10 cellular contexts compared by ENCODE assay signal in the genomic region with DNA sequence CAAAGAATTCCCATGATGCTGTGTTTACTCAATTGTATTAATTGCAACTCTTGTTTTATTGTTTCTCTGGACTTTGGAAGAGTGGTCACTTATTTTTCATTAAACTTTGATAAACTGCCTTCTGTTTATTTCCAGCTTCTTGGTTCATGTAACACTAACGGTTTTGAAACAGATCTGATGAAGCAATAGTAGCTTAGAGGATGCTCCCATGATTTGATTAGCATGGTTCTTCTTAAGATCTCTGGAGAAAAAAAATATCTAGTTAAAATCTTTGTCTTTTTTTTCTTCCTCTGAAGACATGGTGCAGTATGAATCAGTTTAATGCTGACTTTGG.
DNase-seq lines count a peak whose midpoint lies in the region; ATAC-seq and TF ChIP-seq lines count a peak whose summit lies in the region.
"Had no signal": no experiment of that assay in that cellular context is flagged by ENCODE, and none has a peak within 500 bp of the region (broad histone marks: within the 10 kb centered on the region; RNA-seq: fewer than 3 reads in every experiment).

No MANE protein-coding gene starts in this region.

- H2AFZ ChIP-seq in GM23338, result no peak overlapping the region
- no peak overlapping the region for H2AFZ ChIP-seq in PC-9

- intact Hi-C loops in PC-9 (cut with micrococcal nuclease; ENCODE audit: unreplicated experiment) (loop anchor here (2.0 kb wide), 1 partner anchor 39 kb away; no protein-coding TSS in a partner anchor), sciatic nerve (cut with DNase I) (loop anchor here (10.0 kb wide), 1 partner anchor 885 kb away; no protein-coding TSS in a partner anchor)

- no peaks in the 10 kb centered on the region for H3K9me3 ChIP-seq in PC-9 (ENCODE audit: insufficient read depth, low read depth)

- ATAC-seq in GM23338 (no peak), sciatic nerve (peak; percentile 74), GM19455 (IDR thresholded peaks at IDR 0.05; ENCODE audit: unreplicated experiment) (no peak)

- peaks cover 59% of the 10 kb centered on the region for H3K4me1 Mint-ChIP-seq in GM23338

- POLR2A ChIA-PET in PC-9 (lab: Charles Lee; ENCODE audit: unreplicated experiment), result interaction anchor here (0.6 to 0.7 kb wide), 2 partner anchors 10 to 150 kb away, joined by 5 to 7 read pairs; no protein-coding TSS in a partner anchor

- H3K4me1 ChIP-seq in GM23338 (ENCODE audit: insufficient read depth), result peaks cover 66% of the 10 kb centered on the region
- H3K4me1 ChIP-seq in PC-9 (replicated peaks; ENCODE audit: insufficient read depth), result peaks cover 97% of the 10 kb centered on the region

- H3K36me3 Mint-ChIP-seq in GM23338 (ENCODE audit: low read depth), result peaks cover 26% of the 10 kb centered on the region

- no peaks in the 10 kb centered on the region for H3K27me3 ChIP-seq in GM23338 (ENCODE audit: insufficient read depth)
- no peaks in the 10 kb centered on the region for H3K27me3 ChIP-seq in PC-9 (ENCODE audit: insufficient read depth, low read depth)

- peak overlapping the region; percentile 70 for H3K27ac Mint-ChIP-seq in GM23338

- H3K27me3 Mint-ChIP-seq in GM23338 (ENCODE audit: insufficient read depth, low read depth, poor library complexity), result peaks cover 7% of the 10 kb centered on the region

- no peaks in the 10 kb centered on the region for H3K9me2 ChIP-seq in GM23338 (ENCODE audit: insufficient read depth)
- H3K9me2 ChIP-seq in PC-9 (ENCODE audit: insufficient read depth), result no peaks in the 10 kb centered on the region

- no peak overlapping the region for H3K4me3 Mint-ChIP-seq in GM23338

- H3K4me3 ChIP-seq in GM23338, result no peak overlapping the region
- H3K4me3 ChIP-seq in PC-9, result no peak overlapping the region

- H3F3A ChIP-seq in GM23338 (replicated peaks; ENCODE audit: low read depth) (no peaks in the 10 kb centered on the region), PC-9 (ENCODE audit: insufficient read depth, low read depth) (peaks cover 96% of the 10 kb centered on the region)

- DNase-seq in GM23338 (ENCODE audit: low spot score) (no peak), PC-9 (no peak), epithelial cell of prostate (ENCODE audit: low read depth, low spot score) (no peak), sciatic nerve (ENCODE audit: low spot score) (no peak), DMS153 treated with DMSO at 0.1 percent for 48 hours (lab: John Stamatoyannopoulos, UW; ENCODE audit: unreplicated experiment) (no peak), D341Med (ENCODE audit: low spot score) (no peak), A172 (ENCODE audit: low spot score) (no peak)
- DNase-seq: cerebellar nuclear complex, NCI-H82 had no signal

- no TSS peak for BruUV-seq in PC-9 (replicated peaks; lab: Mats Ljungman, UMichigan)

- H3K4me2 ChIP-seq in GM23338 (no peak overlapping the region), PC-9 (peak overlapping the region; percentile 45)

- no peaks in the 10 kb centered on the region for H4K20me1 ChIP-seq in GM23338 (replicated peaks; ENCODE audit: insufficient read depth)
- H4K20me1 ChIP-seq in PC-9 (ENCODE audit: insufficient read depth), result peaks cover 20% of the 10 kb centered on the region; the same call in 1 of the 2 replicates

- H3K9me3 Mint-ChIP-seq in GM23338, result no peaks in the 10 kb centered on the region

- TF ChIP-seq CTCF in GM23338 (conservative IDR thresholded peaks at IDR 0.05; ENCODE audit: low read depth in 2 of 2) (no peak), PC-9 (conservative IDR thresholded peaks at IDR 0.05) (no peak)

- H3K27ac ChIP-seq in GM23338 (ENCODE audit: low read depth) (peak overlapping the region; percentile 26; the same call in 1 of the 2 replicates), PC-9 (peak overlapping the region; percentile 78), epithelial cell of prostate (peak overlapping the region; percentile 63)

- CTCF ChIA-PET in PC-9 (lab: Charles Lee), result no interaction called here

- no peaks in the 10 kb centered on the region for H3K36me3 ChIP-seq in GM23338 (ENCODE audit: insufficient read depth)
- peaks cover 70% of the 10 kb centered on the region for H3K36me3 ChIP-seq in PC-9 (ENCODE audit: low read depth)

- H3K79me2 ChIP-seq in GM23338 (replicated peaks; ENCODE audit: insufficient read depth), result peaks cover 84% of the 10 kb centered on the region
- H3K79me2 ChIP-seq in PC-9 (ENCODE audit: low read depth), result peaks cover 94% of the 10 kb centered on the region

TF ChIP-seq in GM23338, 12 proteins besides CTCF, POLR2A, EP300 and RAD21 (continues in another document):
- no peak for TF ChIP-seq EZH2phosphoT487 (IDR thresholded peaks at IDR 0.05; ENCODE audit: unreplicated experiment)
- TF ChIP-seq, protein P1, sequence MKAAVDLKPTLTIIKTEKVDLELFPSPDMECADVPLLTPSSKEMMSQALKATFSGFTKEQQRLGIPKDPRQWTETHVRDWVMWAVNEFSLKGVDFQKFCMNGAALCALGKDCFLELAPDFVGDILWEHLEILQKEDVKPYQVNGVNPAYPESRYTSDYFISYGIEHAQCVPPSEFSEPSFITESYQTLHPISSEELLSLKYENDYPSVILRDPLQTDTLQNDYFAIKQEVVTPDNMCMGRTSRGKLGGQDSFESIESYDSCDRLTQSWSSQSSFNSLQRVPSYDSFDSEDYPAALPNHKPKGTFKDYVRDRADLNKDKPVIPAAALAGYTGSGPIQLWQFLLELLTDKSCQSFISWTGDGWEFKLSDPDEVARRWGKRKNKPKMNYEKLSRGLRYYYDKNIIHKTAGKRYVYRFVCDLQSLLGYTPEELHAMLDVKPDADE (IDR thresholded peaks at IDR 0.05), result no peak
- TF ChIP-seq, protein P2, sequence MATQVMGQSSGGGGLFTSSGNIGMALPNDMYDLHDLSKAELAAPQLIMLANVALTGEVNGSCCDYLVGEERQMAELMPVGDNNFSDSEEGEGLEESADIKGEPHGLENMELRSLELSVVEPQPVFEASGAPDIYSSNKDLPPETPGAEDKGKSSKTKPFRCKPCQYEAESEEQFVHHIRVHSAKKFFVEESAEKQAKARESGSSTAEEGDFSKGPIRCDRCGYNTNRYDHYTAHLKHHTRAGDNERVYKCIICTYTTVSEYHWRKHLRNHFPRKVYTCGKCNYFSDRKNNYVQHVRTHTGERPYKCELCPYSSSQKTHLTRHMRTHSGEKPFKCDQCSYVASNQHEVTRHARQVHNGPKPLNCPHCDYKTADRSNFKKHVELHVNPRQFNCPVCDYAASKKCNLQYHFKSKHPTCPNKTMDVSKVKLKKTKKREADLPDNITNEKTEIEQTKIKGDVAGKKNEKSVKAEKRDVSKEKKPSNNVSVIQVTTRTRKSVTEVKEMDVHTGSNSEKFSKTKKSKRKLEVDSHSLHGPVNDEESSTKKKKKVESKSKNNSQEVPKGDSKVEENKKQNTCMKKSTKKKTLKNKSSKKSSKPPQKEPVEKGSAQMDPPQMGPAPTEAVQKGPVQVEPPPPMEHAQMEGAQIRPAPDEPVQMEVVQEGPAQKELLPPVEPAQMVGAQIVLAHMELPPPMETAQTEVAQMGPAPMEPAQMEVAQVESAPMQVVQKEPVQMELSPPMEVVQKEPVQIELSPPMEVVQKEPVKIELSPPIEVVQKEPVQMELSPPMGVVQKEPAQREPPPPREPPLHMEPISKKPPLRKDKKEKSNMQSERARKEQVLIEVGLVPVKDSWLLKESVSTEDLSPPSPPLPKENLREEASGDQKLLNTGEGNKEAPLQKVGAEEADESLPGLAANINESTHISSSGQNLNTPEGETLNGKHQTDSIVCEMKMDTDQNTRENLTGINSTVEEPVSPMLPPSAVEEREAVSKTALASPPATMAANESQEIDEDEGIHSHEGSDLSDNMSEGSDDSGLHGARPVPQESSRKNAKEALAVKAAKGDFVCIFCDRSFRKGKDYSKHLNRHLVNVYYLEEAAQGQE (IDR thresholded peaks at IDR 0.05; ENCODE audit: unreplicated experiment), result no peak

Comparison
In these comparisons a context has a peak if more than half of its experiments do, and no peak if none do; other contexts are left out.
1. H3K27ac ChIP-seq: peak in every context shown above with its lines; median percentile 78 in PC-9; 63 in epithelial cell of prostate; 26 in GM23338.